8 cellular contexts compared by ENCODE assay signal in the genomic region with DNA sequence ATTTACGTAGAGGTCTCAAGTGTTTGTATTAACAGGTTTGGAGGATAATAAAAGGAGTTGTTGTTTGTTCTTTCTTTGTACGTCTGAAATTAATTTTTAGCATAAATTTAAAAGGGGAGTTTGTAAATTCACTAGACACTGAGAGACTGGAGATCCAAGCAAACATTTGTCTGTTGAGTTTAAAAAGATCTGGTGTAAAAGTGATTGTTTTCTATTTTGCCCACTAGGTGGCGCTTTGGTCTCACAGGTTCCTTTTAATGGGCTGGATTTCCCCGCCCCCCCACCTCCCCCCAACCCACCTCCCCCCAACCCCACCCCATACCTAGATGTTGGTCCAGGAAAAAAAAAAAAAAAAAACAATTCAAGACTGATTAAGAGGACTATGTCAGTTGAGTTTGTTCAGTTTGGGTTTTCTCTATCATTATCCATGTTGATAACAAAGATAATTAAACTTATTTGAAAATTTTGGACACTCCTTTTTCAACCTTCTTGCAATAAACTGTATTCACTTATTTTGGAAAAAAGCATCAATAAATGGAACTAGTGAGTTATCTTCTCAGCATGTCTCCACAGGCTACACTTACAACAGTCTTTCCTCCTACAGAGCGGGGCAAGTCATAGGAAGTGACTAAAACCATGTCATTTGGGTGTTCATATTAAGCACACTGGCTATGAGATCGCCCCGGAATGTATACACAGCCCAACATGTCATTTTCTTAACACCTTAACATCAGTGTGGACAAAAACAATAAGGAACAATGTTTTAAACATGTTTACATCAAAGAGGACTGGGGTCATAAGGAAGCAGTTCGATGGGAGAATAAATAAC.
DNase-seq lines count a peak whose midpoint lies in the region; ATAC-seq and TF ChIP-seq lines count a peak whose summit lies in the region.

No MANE protein-coding gene starts in this region.

- ATAC-seq in HG02610 (IDR thresholded peaks at IDR 0.05; ENCODE audit: unreplicated experiment) (no peak), HG03520 (IDR thresholded peaks at IDR 0.05; ENCODE audit: unreplicated experiment) (no peak), GM19397 (IDR thresholded peaks at IDR 0.05; ENCODE audit: unreplicated experiment) (no peak)

- H3K36me3 Mint-ChIP-seq in nephron (ENCODE audit: low read depth): peaks cover 3% of the 10 kb centered on the region

- CTCF ChIA-PET in AG04449 (lab: Yijun Ruan, JAX): interaction anchor here (0.9 to 1.7 kb wide), 6 partner anchors 25 to 1045 kb away, joined by 3 to 8 read pairs (median 4); no protein-coding TSS in a partner anchor

- H3K27ac Mint-ChIP-seq in nephron: no peak overlapping the region

- no peak overlapping the region for H3K4me3 Mint-ChIP-seq in nephron

- H3K9me3 Mint-ChIP-seq in nephron: no peaks in the 10 kb centered on the region

- no peak overlapping the region for H3K4me3 ChIP-seq in AG04449 (ENCODE audit: low read depth, low read length)
- no peak overlapping the region for H3K4me3 ChIP-seq in choroid plexus epithelial cell (ENCODE audit: low read depth, low read length)

- POLR2A ChIA-PET in AG04449 (lab: Yijun Ruan, JAX): no interaction called here

- DNase-seq in AG04449 (ENCODE audit: low read depth, low spot score): no peak
- peak; percentile 33 for DNase-seq in NCI-H345 treated with DMSO at 0.1 percent for 48 hours (lab: John Stamatoyannopoulos, UW; ENCODE audit: unreplicated experiment)
- peak; percentile 74 for DNase-seq in choroid plexus epithelial cell (ENCODE audit: low read depth)

- H3K4me1 Mint-ChIP-seq in nephron: peaks cover 11% of the 10 kb centered on the region

- no peaks in the 10 kb centered on the region for H3K27me3 Mint-ChIP-seq in nephron (ENCODE audit: low read depth)

- TF ChIP-seq CTCF in AG04449 (IDR thresholded peaks at IDR 0.05; ENCODE audit: insufficient read depth, low read length, missing control alignments): peak; percentile 38
- peak; percentile 51 for TF ChIP-seq CTCF in GM12873 (IDR thresholded peaks at IDR 0.05; ENCODE audit: insufficient read depth, low read depth, low read length, missing control alignments)
- peak; percentile 54 for TF ChIP-seq CTCF in choroid plexus epithelial cell (conservative IDR thresholded peaks at IDR 0.05; ENCODE audit: low read depth, low read length)
- peak; percentile 40 to 52 (median 47) for TF ChIP-seq CTCF in nephron (IDR thresholded peaks at IDR 0.05; ENCODE audit: unreplicated experiment in 3 of 3)
